ENCODE assay signal across 8 cellular contexts in genomic region chr17:31596382-31597323, GRCh38.
DNase-seq lines count a peak whose midpoint lies in the region; ATAC-seq, FAIRE-seq and TF ChIP-seq lines count a peak whose summit lies in the region.

No MANE protein-coding gene starts in this region.

- H3K27ac ChIP-seq in A673 (ENCODE audit: low read depth, low read length, poor library complexity, severe bottlenecking) (no peak overlapping the region), SJSA1 (peak overlapping the region; percentile 79), esophagus squamous epithelium (peak overlapping the region; percentile 69 to 87 (median 82))

- H3K4me1 ChIP-seq in A673 (ENCODE audit: insufficient read depth, low read length, poor library complexity, severe bottlenecking) (no peaks in the 10 kb centered on the region), SJSA1 (replicated peaks) (peaks cover 51% of the 10 kb centered on the region), esophagus squamous epithelium (peaks cover 18 to 42% (median 29%) of the 10 kb centered on the region in 3 donors)

- H3K36me3 ChIP-seq in A673 (ENCODE audit: insufficient read depth, low read length, poor library complexity, severe bottlenecking): no peaks in the 10 kb centered on the region
- H3K36me3 ChIP-seq in SJSA1: no peaks in the 10 kb centered on the region
- H3K36me3 ChIP-seq in esophagus squamous epithelium: peaks cover 0 to 12% (median 0%) of the 10 kb centered on the region in 3 donors

- FAIRE-seq in GM12892 (lab: Jason Lieb, UNC): no peak

- ATAC-seq in HG03175 (IDR thresholded peaks at IDR 0.05; ENCODE audit: unreplicated experiment): peak; percentile 82

- DNase-seq in A673 (ENCODE audit: low spot score) (peak; percentile 65), GM12892 (ENCODE audit: insufficient read length) (peak; percentile 50), SJSA1 (ENCODE audit: low read depth in 1 of 2, low spot score in 2 of 2) (peak; percentile 91 to 97), esophagus squamous epithelium (lab: John Stamatoyannopoulos, UW) (no peak), myocyte (ENCODE audit: low read depth) (peak; percentile 99), NCI-H1417 treated with DMSO at 0.1 percent for 48 hours (lab: John Stamatoyannopoulos, UW) (no peak), NCI-H1436 treated with DMSO at 0.1 percent for 48 hours (lab: John Stamatoyannopoulos, UW) (no peak)

- no peaks in the 10 kb centered on the region for H3K27me3 ChIP-seq in A673 (replicated peaks; ENCODE audit: insufficient read depth, low read depth, low read length, poor library complexity)
- no peaks in the 10 kb centered on the region for H3K27me3 ChIP-seq in SJSA1 (replicated peaks)
- H3K27me3 ChIP-seq in esophagus squamous epithelium: no peaks in the 10 kb centered on the region

- TF ChIP-seq POLR2A in GM12892 (IDR thresholded peaks at IDR 0.05; ENCODE audit: low read depth, low read length): no peak
- TF ChIP-seq POLR2A in esophagus squamous epithelium (IDR thresholded peaks at IDR 0.05): no peak

- intact Hi-C loops in A673 (cut with micrococcal nuclease; ENCODE audit: unreplicated experiment) (no loop called here), esophagus squamous epithelium (cut with DNase I) (no loop called here)

- POLR2A ChIA-PET in A673 (lab: Charles Lee; ENCODE audit: low non-redundant PET): no interaction called here

- H3K4me3 ChIP-seq in A673 (ENCODE audit: low read depth, low read length, poor library complexity, severe bottlenecking) (no peak overlapping the region), SJSA1 (no peak overlapping the region), esophagus squamous epithelium (no peak overlapping the region)

- CTCF ChIA-PET in A673 (lab: Charles Lee): no interaction called here

- no peak for TF ChIP-seq CTCF in A673 (conservative IDR thresholded peaks at IDR 0.05; ENCODE audit: low read depth, low read length)
- TF ChIP-seq CTCF in esophagus squamous epithelium (IDR thresholded peaks at IDR 0.05): peak in 1 of 6 experiments; percentile 11

- WGBS in esophagus squamous epithelium, 2 donors: 25 to 60% methylated on average over 1 to 8 of the region's 16 CpGs

- H3K9me3 ChIP-seq in A673 (ENCODE audit: low read depth, low read length, poor library complexity, severe bottlenecking): no peaks in the 10 kb centered on the region
- H3K9me3 ChIP-seq in SJSA1 (replicated peaks): no peaks in the 10 kb centered on the region
- no peaks in the 10 kb centered on the region for H3K9me3 ChIP-seq in esophagus squamous epithelium

- no TSS peak for BruUV-seq in A673 (replicated peaks; lab: Mats Ljungman, UMichigan)

Comparison
In these comparisons a context has a peak if more than half of its experiments do, and no peak if none do; other contexts are left out.
1. DNase-seq: peak in A673 (single experiment), GM12892 (single experiment), SJSA1 (2 of 2) and myocyte (single experiment); none in esophagus squamous epithelium (single experiment), NCI-H1417 treated with DMSO at 0.1 percent for 48 hours (single experiment) and NCI-H1436 treated with DMSO at 0.1 percent for 48 hours (single experiment).